Comparison of ENCODE assay signal across 10 cellular contexts in the genomic region with DNA sequence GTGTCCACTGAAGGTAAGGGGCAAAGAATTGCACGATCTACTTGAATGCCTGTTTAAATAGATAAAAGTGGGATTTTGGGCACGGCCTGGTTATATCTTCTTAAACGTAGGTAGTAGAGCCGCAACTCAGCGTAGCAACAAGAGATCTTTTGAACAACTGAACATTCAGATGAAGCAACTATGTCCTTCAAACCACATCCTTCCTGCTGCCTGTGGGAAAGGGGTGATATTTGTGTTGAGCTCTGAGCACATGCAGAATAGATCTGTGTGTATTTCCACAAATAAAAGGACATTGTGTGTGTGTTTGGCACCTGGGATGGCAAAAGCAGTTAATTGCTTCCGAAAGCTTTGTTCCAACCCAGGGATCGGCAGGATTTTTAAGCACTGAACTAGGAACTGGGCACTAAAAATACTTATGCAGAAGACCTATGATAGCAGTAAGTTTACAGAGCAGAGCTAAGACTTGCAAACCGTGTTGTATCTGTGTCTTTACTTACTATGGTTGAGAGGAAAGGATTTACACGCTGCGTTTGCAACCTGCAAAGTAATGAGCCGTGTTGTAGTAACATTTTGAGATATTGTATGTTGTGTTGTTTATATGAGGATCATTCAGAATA.
DNase-seq lines count a peak whose midpoint lies in the region; TF ChIP-seq lines count a peak whose summit lies in the region.
"Had no signal": no experiment of that assay in that cellular context is flagged by ENCODE, and none has a peak within 500 bp of the region (broad histone marks: within the 10 kb centered on the region; RNA-seq: fewer than 3 reads in every experiment).

No MANE protein-coding gene starts in this region.

- no peaks in the 10 kb centered on the region for H3K27me3 ChIP-seq in CD4-positive, alpha-beta memory T cell (ENCODE audit: insufficient read depth, low read length)
- H3K27me3 ChIP-seq in osteoblast (ENCODE audit: insufficient read depth, low read length) (no peaks in the 10 kb centered on the region), ovary (no peaks in the 10 kb centered on the region)

- no peaks in the 10 kb centered on the region for H3K9me3 ChIP-seq in CD4-positive, alpha-beta memory T cell (ENCODE audit: control insufficient read depth in 1 of 2, low read length in 2 of 2)
- H3K9me3 ChIP-seq in osteoblast (ENCODE audit: low read depth, low read length): no peaks in the 10 kb centered on the region
- H3K9me3 ChIP-seq in ovary: no peaks in the 10 kb centered on the region

- no peaks in the 10 kb centered on the region for H3K36me3 ChIP-seq in CD4-positive, alpha-beta memory T cell (ENCODE audit: insufficient read depth, low read length)
- no peaks in the 10 kb centered on the region for H3K36me3 ChIP-seq in osteoblast (ENCODE audit: insufficient read depth, low read length)
- no peaks in the 10 kb centered on the region for H3K36me3 ChIP-seq in ovary

- CTCF ChIA-PET in CD4-positive, alpha-beta memory T cell (lab: Charles Lee; ENCODE audit: partially characterized antibody): interaction anchor here (0.7 to 3.7 kb wide), 8 partner anchors 12 to 178 kb away, joined by 3 to 35 read pairs (median 4); no protein-coding TSS in a partner anchor

- peak overlapping the region; percentile 35 for H2AFZ ChIP-seq in osteoblast (ENCODE audit: low read length)

- in situ Hi-C loops in SK-MEL-5 (cut with HindIII; ENCODE audit: low pct_unique_long_range_greater_than_20kb, low sequenced_read_pairs): no loop called here

- no peak for TF ChIP-seq POLR2A in ovary (IDR thresholded peaks at IDR 0.05)

- peaks cover 80% of the 10 kb centered on the region for H3K4me1 ChIP-seq in CD4-positive, alpha-beta memory T cell (ENCODE audit: insufficient read depth, low read length)
- H3K4me1 ChIP-seq in osteoblast (ENCODE audit: insufficient read depth, low read length) (no peaks in the 10 kb centered on the region), ovary (ENCODE audit: insufficient read depth) (no peaks in the 10 kb centered on the region)

- DNase-seq in CD4-positive, alpha-beta memory T cell: peak; percentile 72 to 79 (median 78)
- peak; percentile 97 for DNase-seq in SK-MEL-5 (ENCODE audit: low read depth, low spot score)
- peak; percentile 12 for DNase-seq in activated T-helper 1 cell treated with Interleukin-2 at 50 U/mL for 16 hours (ENCODE audit: low read depth)
- DNase-seq in osteoblast (ENCODE audit: insufficient read length, low spot score, missing footprints): no peak
- DNase-seq in ovary: no peak
- DNase-seq in NAMALWA (ENCODE audit: low spot score): no peak
- DNase-seq in NCI-H345 (lab: John Stamatoyannopoulos, UW): no peak
- DNase-seq in germinal center (ENCODE audit: low spot score): no peak
- DNase-seq: HCEC 1CT, NCI-H226 had no signal

- no peak for TF ChIP-seq EP300 in ovary (IDR thresholded peaks at IDR 0.05)

- WGBS in ovary, 3 donors: 87 to 88% (median 87%) methylated on average over 11 of the region's 11 CpGs

- H3K4me3 Mint-ChIP-seq in CD4-positive, alpha-beta memory T cell: peak overlapping the region in 3 of 8 donors; percentile 91 to 98 (median 97)

- TF ChIP-seq CTCF in osteoblast (IDR thresholded peaks at IDR 0.05; ENCODE audit: extremely low read depth, low read depth, low read length) (no peak), ovary (IDR thresholded peaks at IDR 0.05) (no peak)

- peaks cover 0 to 10% of the 10 kb centered on the region in 2 donors for H3K36me3 Mint-ChIP-seq in CD4-positive, alpha-beta memory T cell

- peak overlapping the region; percentile 66 for H3K27ac ChIP-seq in CD4-positive, alpha-beta memory T cell (ENCODE audit: low read depth, low read length)
- H3K27ac ChIP-seq in osteoblast (ENCODE audit: low read depth, low read length) (no peak overlapping the region), ovary (no peak overlapping the region)

- no peaks in the 10 kb centered on the region for H3K79me2 ChIP-seq in osteoblast (ENCODE audit: insufficient read depth, low read length)

- POLR2A ChIA-PET in CD4-positive, alpha-beta memory T cell (lab: Charles Lee; ENCODE audit: partially characterized antibody): interaction anchor here (0.6 to 4.9 kb wide), 12 partner anchors 12 to 217 kb away, joined by 3 to 49 read pairs (median 4); no protein-coding TSS in a partner anchor

- H3K4me2 ChIP-seq in osteoblast (ENCODE audit: insufficient read depth, low read length): no peak overlapping the region

- peak overlapping the region in 6 of 7 donors; percentile 84 to 98 (median 91) for H3K27ac Mint-ChIP-seq in CD4-positive, alpha-beta memory T cell

- intact Hi-C loops in CD4-positive, alpha-beta memory T cell (cut with micrococcal nuclease): loop anchor here (1.0 to 5.0 kb wide), 5 partner anchors 93 to 312 kb away; no protein-coding TSS in a partner anchor
- intact Hi-C loops in ovary (cut with DNase I): no loop called here

- no peaks in the 10 kb centered on the region for H3K27me3 Mint-ChIP-seq in CD4-positive, alpha-beta memory T cell

- H4K20me1 ChIP-seq in osteoblast (ENCODE audit: insufficient read depth, low read length): no peaks in the 10 kb centered on the region

- H3K9me3 Mint-ChIP-seq in CD4-positive, alpha-beta memory T cell: no peaks in the 10 kb centered on the region

- peak overlapping the region; percentile 61 to 82 for H3K4me3 ChIP-seq in CD4-positive, alpha-beta memory T cell (ENCODE audit: low read length in 2 of 2)
- H3K4me3 ChIP-seq in osteoblast (ENCODE audit: insufficient read depth, low read length): no peak overlapping the region
- no peak overlapping the region for H3K4me3 ChIP-seq in ovary

- peaks cover 24 to 53% (median 41%) of the 10 kb centered on the region in 4 donors for H3K4me1 Mint-ChIP-seq in CD4-positive, alpha-beta memory T cell

Comparison
In these comparisons a context has a peak if more than half of its experiments do, and no peak if none do; other contexts are left out.
1. DNase-seq: peak in CD4-positive, alpha-beta memory T cell (5 of 5), SK-MEL-5 (single experiment) and activated T-helper 1 cell treated with Interleukin-2 at 50 U/mL for 16 hours (single experiment); none in osteoblast (single experiment), ovary (0 of 5), NAMALWA (single experiment), NCI-H345 (single experiment) and germinal center (single experiment).
2. H3K4me3 ChIP-seq: peak in CD4-positive, alpha-beta memory T cell (2 of 2); none in osteoblast (single experiment) and ovary (single experiment).